8 cellular contexts compared by ENCODE assay signal in the genomic region with DNA sequence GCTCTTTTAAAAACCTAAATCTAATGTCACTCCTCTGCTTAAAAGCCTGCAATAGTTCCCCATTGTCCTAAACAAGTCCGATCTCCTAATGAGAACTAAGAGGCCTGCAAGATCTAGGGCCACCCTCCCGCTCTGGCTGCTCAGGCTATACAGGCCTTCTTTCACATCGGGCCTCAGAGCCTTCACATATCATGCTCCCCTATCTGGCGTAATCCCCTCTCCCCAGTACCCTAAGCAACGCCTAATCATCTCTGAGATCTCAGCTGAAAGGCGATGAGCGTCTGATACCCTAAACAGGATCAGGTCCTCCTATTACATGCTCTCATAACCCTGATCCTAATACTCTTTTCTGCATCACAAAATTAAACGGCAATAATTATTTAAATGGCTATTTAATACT. TPM values are rescaled to one million over a fixed set of nuclear protein-coding genes. Genes with fewer than 3 reads are reported as not detected.
A peak's percentile ranks its signal among the peaks of the same experiment; 100 is the strongest.
DNase-seq lines count a peak whose midpoint lies in the region; ATAC-seq and TF ChIP-seq lines count a peak whose summit lies in the region.

No MANE protein-coding gene starts in this region.

- peak overlapping the region; percentile 91 for H3K4me3 Mint-ChIP-seq in T-helper 17 cell

- no peaks in the 10 kb centered on the region for H3K27me3 Mint-ChIP-seq in T-helper 17 cell

- no peak for TF ChIP-seq CTCF in fibroblast of the aortic adventitia (IDR thresholded peaks at IDR 0.05; ENCODE audit: insufficient read depth, low read length)

- DNase-seq in H7 (peak; percentile 47), T-helper 17 cell (no peak), fibroblast of the aortic adventitia (ENCODE audit: low read depth) (peak; percentile 37), skeletal muscle cell (ENCODE audit: low read depth) (no peak), NCI-H526 treated with DMSO at 0.1 percent for 48 hours (lab: John Stamatoyannopoulos, UW) (no peak)
- no peak for DNase-seq in stimulated activated CD4-positive, alpha-beta T cell treated with anti-CD3 and anti-CD28 coated beads, Interleukin-15, amount 100 ng/mL, for 24 hours
- no peak for DNase-seq in stimulated activated CD4-positive, alpha-beta T cell treated with anti-CD3 and anti-CD28 coated beads, Interleukin-2, amount 100 ng/mL, for 24 hours

- peak overlapping the region; percentile 70 for H3K27ac Mint-ChIP-seq in T-helper 17 cell

- no peaks in the 10 kb centered on the region for H3K9me3 ChIP-seq in T-helper 17 cell (ENCODE audit: control insufficient read depth, low read length, poor library complexity, severe bottlenecking)

- peaks cover 44% of the 10 kb centered on the region for H3K4me1 Mint-ChIP-seq in T-helper 17 cell

- no peaks in the 10 kb centered on the region for H3K36me3 ChIP-seq in H7 (replicated peaks; ENCODE audit: control insufficient read depth, insufficient read depth, low read length)

- H3K27me3 ChIP-seq in H7 (ENCODE audit: control insufficient read depth, insufficient read depth, low read length) = no peaks in the 10 kb centered on the region

- ATAC-seq in T-helper 17 cell = no peak
- no peak for ATAC-seq in HG02623 (IDR thresholded peaks at IDR 0.05; ENCODE audit: unreplicated experiment)

- H3K4me3 ChIP-seq in H7 (ENCODE audit: insufficient read depth, low read depth, low read length) = peak overlapping the region; percentile 86
- H3K4me3 ChIP-seq in fibroblast of the aortic adventitia (ENCODE audit: low read depth, low read length) = peak overlapping the region; percentile 94
- H3K4me3 ChIP-seq in skeletal muscle cell (ENCODE audit: low read depth, low read length) = peak overlapping the region; percentile 94

- peaks cover 2% of the 10 kb centered on the region for H3K36me3 Mint-ChIP-seq in T-helper 17 cell (ENCODE audit: low read depth)

RNA-seq across cellular contexts. Expression of gene MAP4K3, which starts 1.8 kb away (rescaled TPM):
- total RNA-seq in H7 (2014; rRNA removed; shearing (Covaris generic)) = 48.4 and 83.7 TPM in 2 replicates
- total RNA-seq in T-helper 17 cell (10 to 100 TPM; 18.8 to 19.7 TPM), fibroblast of the aortic adventitia (ENCODE audit: low replicate concordance) (48.0 and 52.4 TPM in 2 replicates)

Comparison
In these comparisons a context has a peak if more than half of its experiments do, and no peak if none do; other contexts are left out.
1. DNase-seq: peak in H7 (single experiment) and fibroblast of the aortic adventitia (single experiment); none in T-helper 17 cell (0 of 3), skeletal muscle cell (single experiment), stimulated activated CD4-positive, alpha-beta T cell treated with anti-CD3 and anti-CD28 coated beads, Interleukin-15, amount 100 ng/mL, for 24 hours (single experiment), NCI-H526 treated with DMSO at 0.1 percent for 48 hours (single experiment) and stimulated activated CD4-positive, alpha-beta T cell treated with anti-CD3 and anti-CD28 coated beads, Interleukin-2, amount 100 ng/mL, for 24 hours (0 of 2).
2. Peak in every context shown above with its lines, with median percentiles within 50 percentile points of each other: H3K4me3 ChIP-seq.